In the genomic region with DNA sequence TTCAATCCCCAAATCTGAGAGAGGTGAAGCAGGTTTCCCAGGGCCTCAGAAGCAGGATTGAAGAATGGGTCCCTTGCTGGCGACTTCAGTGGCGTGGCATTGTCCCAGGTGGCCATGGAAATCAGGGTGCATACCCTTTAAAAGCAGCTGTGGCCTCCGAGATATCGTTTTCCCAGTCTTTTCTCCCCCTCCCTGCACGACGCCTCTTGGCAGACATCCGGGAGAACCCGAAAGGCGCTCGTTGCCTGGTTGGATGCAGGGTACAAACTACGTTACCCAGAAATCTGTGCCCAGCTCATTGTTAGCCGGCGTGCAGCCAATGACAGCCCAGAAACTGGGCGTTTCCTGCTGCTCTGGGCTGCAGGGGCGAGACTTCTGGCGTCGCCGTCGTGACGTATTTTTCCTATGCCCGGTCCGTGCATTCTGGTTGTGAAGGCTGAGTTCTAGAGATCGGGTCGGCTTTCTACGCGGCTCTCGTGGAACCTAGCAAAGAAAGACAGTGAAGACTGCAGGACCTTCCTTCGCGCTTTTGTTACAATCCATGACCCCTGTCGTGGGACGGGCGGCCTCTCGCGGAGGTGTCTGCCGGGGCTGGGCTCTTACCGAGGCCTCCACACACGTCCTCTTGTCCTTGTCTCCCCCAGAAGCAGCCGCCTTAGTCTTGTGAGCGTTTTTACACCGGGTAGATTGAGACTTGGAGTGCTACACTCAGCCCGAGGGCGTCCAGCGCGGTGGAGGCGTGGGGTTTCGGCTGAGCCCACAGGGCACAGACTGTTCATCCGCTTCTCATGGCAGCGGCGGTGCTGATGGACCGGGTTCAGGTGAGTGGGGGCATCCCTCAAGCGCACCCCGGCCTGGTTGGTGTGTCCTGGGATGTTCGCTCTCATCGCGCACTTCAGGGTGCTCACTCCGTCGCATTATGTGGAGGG, we compare ENCODE assay signal across 1 cellular context.
TF ChIP-seq lines count a peak whose summit lies in the region.

A gene (plus strand): TSS at position 395 of the 929 bp plus-strand sequence. CDS start 394 bp downstream, at position 789.

TF ChIP-seq in HepG2, 621 proteins besides CTCF, POLR2A, EP300 and RAD21 (continued from another document and continues in another):
- TF ChIP-seq, protein P1, sequence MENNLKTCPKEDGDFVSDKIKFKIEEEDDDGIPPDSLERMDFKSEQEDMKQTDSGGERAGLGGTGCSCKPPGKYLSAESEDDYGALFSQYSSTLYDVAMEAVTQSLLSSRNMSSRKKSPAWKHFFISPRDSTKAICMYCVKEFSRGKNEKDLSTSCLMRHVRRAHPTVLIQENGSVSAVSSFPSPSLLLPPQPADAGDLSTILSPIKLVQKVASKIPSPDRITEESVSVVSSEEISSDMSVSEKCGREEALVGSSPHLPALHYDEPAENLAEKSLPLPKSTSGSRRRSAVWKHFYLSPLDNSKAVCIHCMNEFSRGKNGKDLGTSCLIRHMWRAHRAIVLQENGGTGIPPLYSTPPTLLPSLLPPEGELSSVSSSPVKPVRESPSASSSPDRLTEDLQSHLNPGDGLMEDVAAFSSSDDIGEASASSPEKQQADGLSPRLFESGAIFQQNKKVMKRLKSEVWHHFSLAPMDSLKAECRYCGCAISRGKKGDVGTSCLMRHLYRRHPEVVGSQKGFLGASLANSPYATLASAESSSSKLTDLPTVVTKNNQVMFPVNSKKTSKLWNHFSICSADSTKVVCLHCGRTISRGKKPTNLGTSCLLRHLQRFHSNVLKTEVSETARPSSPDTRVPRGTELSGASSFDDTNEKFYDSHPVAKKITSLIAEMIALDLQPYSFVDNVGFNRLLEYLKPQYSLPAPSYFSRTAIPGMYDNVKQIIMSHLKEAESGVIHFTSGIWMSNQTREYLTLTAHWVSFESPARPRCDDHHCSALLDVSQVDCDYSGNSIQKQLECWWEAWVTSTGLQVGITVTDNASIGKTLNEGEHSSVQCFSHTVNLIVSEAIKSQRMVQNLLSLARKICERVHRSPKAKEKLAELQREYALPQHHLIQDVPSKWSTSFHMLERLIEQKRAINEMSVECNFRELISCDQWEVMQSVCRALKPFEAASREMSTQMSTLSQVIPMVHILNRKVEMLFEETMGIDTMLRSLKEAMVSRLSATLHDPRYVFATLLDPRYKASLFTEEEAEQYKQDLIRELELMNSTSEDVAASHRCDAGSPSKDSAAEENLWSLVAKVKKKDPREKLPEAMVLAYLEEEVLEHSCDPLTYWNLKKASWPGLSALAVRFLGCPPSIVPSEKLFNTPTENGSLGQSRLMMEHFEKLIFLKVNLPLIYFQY (CRISPR knock-in tag; IDR thresholded peaks at IDR 0.05; ENCODE audit: borderline replicate concordance) = peak; percentile 20; the same call in 1 of the 2 replicates
- TF ChIP-seq, protein P2, sequence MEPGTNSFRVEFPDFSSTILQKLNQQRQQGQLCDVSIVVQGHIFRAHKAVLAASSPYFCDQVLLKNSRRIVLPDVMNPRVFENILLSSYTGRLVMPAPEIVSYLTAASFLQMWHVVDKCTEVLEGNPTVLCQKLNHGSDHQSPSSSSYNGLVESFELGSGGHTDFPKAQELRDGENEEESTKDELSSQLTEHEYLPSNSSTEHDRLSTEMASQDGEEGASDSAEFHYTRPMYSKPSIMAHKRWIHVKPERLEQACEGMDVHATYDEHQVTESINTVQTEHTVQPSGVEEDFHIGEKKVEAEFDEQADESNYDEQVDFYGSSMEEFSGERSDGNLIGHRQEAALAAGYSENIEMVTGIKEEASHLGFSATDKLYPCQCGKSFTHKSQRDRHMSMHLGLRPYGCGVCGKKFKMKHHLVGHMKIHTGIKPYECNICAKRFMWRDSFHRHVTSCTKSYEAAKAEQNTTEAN (CRISPR knock-in tag; conservative IDR thresholded peaks at IDR 0.05) = no peak
- TF ChIP-seq, protein P3, sequence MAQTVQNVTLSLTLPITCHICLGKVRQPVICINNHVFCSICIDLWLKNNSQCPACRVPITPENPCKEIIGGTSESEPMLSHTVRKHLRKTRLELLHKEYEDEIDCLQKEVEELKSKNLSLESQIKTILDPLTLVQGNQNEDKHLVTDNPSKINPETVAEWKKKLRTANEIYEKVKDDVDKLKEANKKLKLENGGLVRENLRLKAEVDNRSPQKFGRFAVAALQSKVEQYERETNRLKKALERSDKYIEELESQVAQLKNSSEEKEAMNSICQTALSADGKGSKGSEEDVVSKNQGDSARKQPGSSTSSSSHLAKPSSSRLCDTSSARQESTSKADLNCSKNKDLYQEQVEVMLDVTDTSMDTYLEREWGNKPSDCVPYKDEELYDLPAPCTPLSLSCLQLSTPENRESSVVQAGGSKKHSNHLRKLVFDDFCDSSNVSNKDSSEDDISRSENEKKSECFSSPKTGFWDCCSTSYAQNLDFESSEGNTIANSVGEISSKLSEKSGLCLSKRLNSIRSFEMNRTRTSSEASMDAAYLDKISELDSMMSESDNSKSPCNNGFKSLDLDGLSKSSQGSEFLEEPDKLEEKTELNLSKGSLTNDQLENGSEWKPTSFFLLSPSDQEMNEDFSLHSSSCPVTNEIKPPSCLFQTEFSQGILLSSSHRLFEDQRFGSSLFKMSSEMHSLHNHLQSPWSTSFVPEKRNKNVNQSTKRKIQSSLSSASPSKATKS (CRISPR knock-in tag; IDR thresholded peaks at IDR 0.05) = no peak
- TF ChIP-seq, protein P4, sequence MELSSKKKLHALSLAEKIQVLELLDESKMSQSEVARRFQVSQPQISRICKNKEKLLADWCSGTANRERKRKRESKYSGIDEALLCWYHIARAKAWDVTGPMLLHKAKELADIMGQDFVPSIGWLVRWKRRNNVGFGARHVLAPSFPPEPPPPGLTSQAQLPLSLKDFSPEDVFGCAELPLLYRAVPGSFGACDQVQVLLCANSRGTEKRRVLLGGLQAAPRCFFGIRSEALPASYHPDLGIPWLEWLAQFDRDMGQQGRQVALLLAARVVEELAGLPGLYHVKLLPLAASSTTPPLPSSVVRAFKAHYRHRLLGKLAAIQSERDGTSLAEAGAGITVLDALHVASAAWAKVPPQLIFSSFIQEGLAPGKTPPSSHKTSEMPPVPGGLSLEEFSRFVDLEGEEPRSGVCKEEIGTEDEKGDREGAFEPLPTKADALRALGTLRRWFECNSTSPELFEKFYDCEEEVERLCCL (CRISPR knock-in tag; IDR thresholded peaks at IDR 0.05; ENCODE audit: borderline replicate concordance) = no peak
- TF ChIP-seq ZNF564 (CRISPR knock-in tag; IDR thresholded peaks at IDR 0.05) (peak; percentile 14; the same call in 1 of the 2 replicates), ZNF264 (CRISPR knock-in tag; IDR thresholded peaks at IDR 0.05) (no peak), ZNF251 (CRISPR knock-in tag; IDR thresholded peaks at IDR 0.05) (no peak), MATR3 (CRISPR knock-in tag; IDR thresholded peaks at IDR 0.05) (no peak), AGO1 (IDR thresholded peaks at IDR 0.05; ENCODE audit: low read depth, low read length, poor library complexity, severe bottlenecking) (peak; percentile 53), ZNF720 (CRISPR knock-in tag; IDR thresholded peaks at IDR 0.05) (no peak), PAWR (CRISPR knock-in tag; IDR thresholded peaks at IDR 0.05; ENCODE audit: borderline replicate concordance) (no peak), EHMT2 (IDR thresholded peaks at IDR 0.05; ENCODE audit: borderline replicate concordance, low read depth, low read length) (no peak), HDAC1 (CRISPR knock-in tag; IDR thresholded peaks at IDR 0.05) (peak; percentile 86; the same call in 1 of the 2 replicates), FOXA3 (CRISPR knock-in tag; IDR thresholded peaks at IDR 0.05) (peak; percentile 43), REPIN1 (CRISPR knock-in tag; IDR thresholded peaks at IDR 0.05; ENCODE audit: borderline replicate concordance, low read depth) (no peak), MYNN (CRISPR knock-in tag; IDR thresholded peaks at IDR 0.05; ENCODE audit: low read depth) (0 out of 2 replicates have a peak, but pooled peaks have one; percentile 34), MBD4 (IDR thresholded peaks at IDR 0.05; ENCODE audit: borderline replicate concordance, low read length) (no peak), SRSF4 (IDR thresholded peaks at IDR 0.05; ENCODE audit: low read depth, low read length, poor library complexity, severe bottlenecking) (no peak), ZNF619 (CRISPR knock-in tag; IDR thresholded peaks at IDR 0.05) (no peak), ZNF629 (CRISPR knock-in tag; conservative IDR thresholded peaks at IDR 0.05) (no peak), KLF9 (CRISPR knock-in tag; IDR thresholded peaks at IDR 0.05; ENCODE audit: low read depth) (no peak), ESRRA (CRISPR knock-in tag; IDR thresholded peaks at IDR 0.05; ENCODE audit: low read depth) (no peak), ZFP41 (CRISPR knock-in tag; IDR thresholded peaks at IDR 0.05; ENCODE audit: borderline replicate concordance) (no peak), ZBTB21 (CRISPR knock-in tag; IDR thresholded peaks at IDR 0.05) (peak; percentile 71), ZBTB3 (CRISPR knock-in tag; IDR thresholded peaks at IDR 0.05; ENCODE audit: borderline replicate concordance, low read depth) (peak; percentile 63; the same call in 1 of the 2 replicates), ZNF3 (CRISPR knock-in tag; IDR thresholded peaks at IDR 0.05) (no peak), ZNF484 (CRISPR knock-in tag; IDR thresholded peaks at IDR 0.05; ENCODE audit: borderline replicate concordance, low read depth) (no peak), BRCA1 (CRISPR knock-in tag; IDR thresholded peaks at IDR 0.05) (no peak), ZNF644 (CRISPR knock-in tag; IDR thresholded peaks at IDR 0.05; ENCODE audit: low read depth) (no peak), JARID2 (CRISPR knock-in tag; IDR thresholded peaks at IDR 0.05; ENCODE audit: insufficient replicate concordance) (no peak), MIER2 (CRISPR knock-in tag; IDR thresholded peaks at IDR 0.05) (no peak), ZNF746 (CRISPR knock-in tag; IDR thresholded peaks at IDR 0.05) (no peak)
- TF ChIP-seq, protein P5, sequence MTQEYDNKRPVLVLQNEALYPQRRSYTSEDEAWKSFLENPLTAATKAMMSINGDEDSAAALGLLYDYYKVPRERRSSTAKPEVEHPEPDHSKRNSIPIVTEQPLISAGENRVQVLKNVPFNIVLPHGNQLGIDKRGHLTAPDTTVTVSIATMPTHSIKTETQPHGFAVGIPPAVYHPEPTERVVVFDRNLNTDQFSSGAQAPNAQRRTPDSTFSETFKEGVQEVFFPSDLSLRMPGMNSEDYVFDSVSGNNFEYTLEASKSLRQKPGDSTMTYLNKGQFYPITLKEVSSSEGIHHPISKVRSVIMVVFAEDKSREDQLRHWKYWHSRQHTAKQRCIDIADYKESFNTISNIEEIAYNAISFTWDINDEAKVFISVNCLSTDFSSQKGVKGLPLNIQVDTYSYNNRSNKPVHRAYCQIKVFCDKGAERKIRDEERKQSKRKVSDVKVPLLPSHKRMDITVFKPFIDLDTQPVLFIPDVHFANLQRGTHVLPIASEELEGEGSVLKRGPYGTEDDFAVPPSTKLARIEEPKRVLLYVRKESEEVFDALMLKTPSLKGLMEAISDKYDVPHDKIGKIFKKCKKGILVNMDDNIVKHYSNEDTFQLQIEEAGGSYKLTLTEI (CRISPR knock-in tag; conservative IDR thresholded peaks at IDR 0.05) = no peak
- TF ChIP-seq, protein P6, sequence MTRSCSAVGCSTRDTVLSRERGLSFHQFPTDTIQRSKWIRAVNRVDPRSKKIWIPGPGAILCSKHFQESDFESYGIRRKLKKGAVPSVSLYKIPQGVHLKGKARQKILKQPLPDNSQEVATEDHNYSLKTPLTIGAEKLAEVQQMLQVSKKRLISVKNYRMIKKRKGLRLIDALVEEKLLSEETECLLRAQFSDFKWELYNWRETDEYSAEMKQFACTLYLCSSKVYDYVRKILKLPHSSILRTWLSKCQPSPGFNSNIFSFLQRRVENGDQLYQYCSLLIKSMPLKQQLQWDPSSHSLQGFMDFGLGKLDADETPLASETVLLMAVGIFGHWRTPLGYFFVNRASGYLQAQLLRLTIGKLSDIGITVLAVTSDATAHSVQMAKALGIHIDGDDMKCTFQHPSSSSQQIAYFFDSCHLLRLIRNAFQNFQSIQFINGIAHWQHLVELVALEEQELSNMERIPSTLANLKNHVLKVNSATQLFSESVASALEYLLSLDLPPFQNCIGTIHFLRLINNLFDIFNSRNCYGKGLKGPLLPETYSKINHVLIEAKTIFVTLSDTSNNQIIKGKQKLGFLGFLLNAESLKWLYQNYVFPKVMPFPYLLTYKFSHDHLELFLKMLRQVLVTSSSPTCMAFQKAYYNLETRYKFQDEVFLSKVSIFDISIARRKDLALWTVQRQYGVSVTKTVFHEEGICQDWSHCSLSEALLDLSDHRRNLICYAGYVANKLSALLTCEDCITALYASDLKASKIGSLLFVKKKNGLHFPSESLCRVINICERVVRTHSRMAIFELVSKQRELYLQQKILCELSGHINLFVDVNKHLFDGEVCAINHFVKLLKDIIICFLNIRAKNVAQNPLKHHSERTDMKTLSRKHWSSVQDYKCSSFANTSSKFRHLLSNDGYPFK (CRISPR knock-in tag; IDR thresholded peaks at IDR 0.05; ENCODE audit: borderline replicate concordance) = no peak; the same call in 1 of the 2 replicates
- TF ChIP-seq, protein P7, sequence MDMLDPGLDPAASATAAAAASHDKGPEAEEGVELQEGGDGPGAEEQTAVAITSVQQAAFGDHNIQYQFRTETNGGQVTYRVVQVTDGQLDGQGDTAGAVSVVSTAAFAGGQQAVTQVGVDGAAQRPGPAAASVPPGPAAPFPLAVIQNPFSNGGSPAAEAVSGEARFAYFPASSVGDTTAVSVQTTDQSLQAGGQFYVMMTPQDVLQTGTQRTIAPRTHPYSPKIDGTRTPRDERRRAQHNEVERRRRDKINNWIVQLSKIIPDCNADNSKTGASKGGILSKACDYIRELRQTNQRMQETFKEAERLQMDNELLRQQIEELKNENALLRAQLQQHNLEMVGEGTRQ (IDR thresholded peaks at IDR 0.05; ENCODE audit: low read depth, low read length) = no peak
- TF ChIP-seq, protein P7 (CRISPR knock-in tag; IDR thresholded peaks at IDR 0.05; ENCODE audit: borderline replicate concordance) = no peak
- TF ChIP-seq, protein P8, sequence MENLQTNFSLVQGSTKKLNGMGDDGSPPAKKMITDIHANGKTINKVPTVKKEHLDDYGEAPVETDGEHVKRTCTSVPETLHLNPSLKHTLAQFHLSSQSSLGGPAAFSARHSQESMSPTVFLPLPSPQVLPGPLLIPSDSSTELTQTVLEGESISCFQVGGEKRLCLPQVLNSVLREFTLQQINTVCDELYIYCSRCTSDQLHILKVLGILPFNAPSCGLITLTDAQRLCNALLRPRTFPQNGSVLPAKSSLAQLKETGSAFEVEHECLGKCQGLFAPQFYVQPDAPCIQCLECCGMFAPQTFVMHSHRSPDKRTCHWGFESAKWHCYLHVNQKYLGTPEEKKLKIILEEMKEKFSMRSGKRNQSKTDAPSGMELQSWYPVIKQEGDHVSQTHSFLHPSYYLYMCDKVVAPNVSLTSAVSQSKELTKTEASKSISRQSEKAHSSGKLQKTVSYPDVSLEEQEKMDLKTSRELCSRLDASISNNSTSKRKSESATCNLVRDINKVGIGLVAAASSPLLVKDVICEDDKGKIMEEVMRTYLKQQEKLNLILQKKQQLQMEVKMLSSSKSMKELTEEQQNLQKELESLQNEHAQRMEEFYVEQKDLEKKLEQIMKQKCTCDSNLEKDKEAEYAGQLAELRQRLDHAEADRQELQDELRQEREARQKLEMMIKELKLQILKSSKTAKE (CRISPR knock-in tag; IDR thresholded peaks at IDR 0.05; ENCODE audit: borderline replicate concordance) = no peak
